ENCODE assay signal across 7 cellular contexts in genomic region chr7:100271716-100272537, GRCh38. TPM values are rescaled to one million over a fixed set of nuclear protein-coding genes. Genes with fewer than 3 reads are reported as not detected.
DNase-seq lines count a peak whose midpoint lies in the region; ATAC-seq and TF ChIP-seq lines count a peak whose summit lies in the region.

No MANE protein-coding gene starts in this region.

- peaks cover 15% of the 10 kb centered on the region for H3K4me1 Mint-ChIP-seq in T-helper 2 cell treated with Interferon-gamma antibody and Interleukin-4, amounts not matched to agents 5 μg/mL and 100 μg/mL, for 36 hours (ENCODE audit: low read depth)

- H3K4me3 Mint-ChIP-seq in T-helper 2 cell treated with Interferon-gamma antibody and Interleukin-4, amounts not matched to agents 5 μg/mL and 100 μg/mL, for 36 hours: peak overlapping the region; percentile 74

- TF ChIP-seq CTCF in astrocyte of the cerebellum (IDR thresholded peaks at IDR 0.05; ENCODE audit: low read depth, low read length, missing control alignments) (peak; percentile 38), hepatocyte (IDR thresholded peaks at IDR 0.05; ENCODE audit: poor library complexity) (peak; percentile 22)

- H3K27me3 Mint-ChIP-seq in T-helper 2 cell treated with Interferon-gamma antibody and Interleukin-4, amounts not matched to agents 5 μg/mL and 100 μg/mL, for 36 hours (ENCODE audit: low read depth): no peaks in the 10 kb centered on the region

- ATAC-seq in GM18499 (IDR thresholded peaks at IDR 0.05; ENCODE audit: insufficient read depth, unreplicated experiment) (peak; percentile 49), HG02885 (IDR thresholded peaks at IDR 0.05; ENCODE audit: poor library complexity, unreplicated experiment) (peak; percentile 86)

- H3K9me2 ChIP-seq in hepatocyte (replicated peaks; ENCODE audit: insufficient read depth): no peaks in the 10 kb centered on the region

- H3K79me2 ChIP-seq in hepatocyte: peaks cover 26% of the 10 kb centered on the region

- peak overlapping the region; percentile 51 for H3K4me3 ChIP-seq in astrocyte of the cerebellum (ENCODE audit: low read depth, low read length)
- H3K4me3 ChIP-seq in hepatocyte: peak overlapping the region; percentile 36

- peaks cover 12% of the 10 kb centered on the region for H3K4me1 ChIP-seq in hepatocyte (ENCODE audit: insufficient read depth)

- no peaks in the 10 kb centered on the region for H3K36me3 ChIP-seq in hepatocyte (replicated peaks; ENCODE audit: insufficient read depth, low read depth)

- H3K36me3 Mint-ChIP-seq in T-helper 2 cell treated with Interferon-gamma antibody and Interleukin-4, amounts not matched to agents 5 μg/mL and 100 μg/mL, for 36 hours (ENCODE audit: low read depth): peaks cover 4% of the 10 kb centered on the region

- H3K4me2 ChIP-seq in hepatocyte: peak overlapping the region; percentile 84

- H2AFZ ChIP-seq in hepatocyte: peak overlapping the region; percentile 79

- H3K27me3 ChIP-seq in hepatocyte: no peaks in the 10 kb centered on the region

- H3K9me3 Mint-ChIP-seq in T-helper 2 cell treated with Interferon-gamma antibody and Interleukin-4, amounts not matched to agents 5 μg/mL and 100 μg/mL, for 36 hours: no peaks in the 10 kb centered on the region

- H3K27ac ChIP-seq in hepatocyte: peak overlapping the region; percentile 65

- WGBS in hepatocyte (ENCODE audit: low lambda C conversion rate, missing lambda C conversion rate): 2% methylated on average over 35 of the region's 101 CpGs

- H3K9me3 ChIP-seq in hepatocyte (ENCODE audit: low read depth): no peaks in the 10 kb centered on the region

- DNase-seq in NCI-H1694 treated with DMSO at 0.1 percent for 48 hours (lab: John Stamatoyannopoulos, UW) (peak; percentile 91), astrocyte of the cerebellum (ENCODE audit: low read depth) (peak; percentile 83), hepatocyte (ENCODE audit: low spot score) (peak; percentile 98), renal cortical epithelial cell (ENCODE audit: low read depth) (peak; percentile 87)
- DNase-seq in T-helper 2 cell treated with Interferon-gamma antibody and Interleukin-4, amounts not matched to agents 5 μg/mL and 100 μg/mL, for 36 hours (ENCODE audit: low spot score): peak; percentile 98

- in situ Hi-C loops in astrocyte of the cerebellum (cut with HindIII; ENCODE audit: low sequenced_read_pairs): no loop called here

- H4K20me1 ChIP-seq in hepatocyte (ENCODE audit: insufficient read depth, poor library complexity, severe bottlenecking): peaks cover 7% of the 10 kb centered on the region

- peak overlapping the region; percentile 52 for H3K27ac Mint-ChIP-seq in T-helper 2 cell treated with Interferon-gamma antibody and Interleukin-4, amounts not matched to agents 5 μg/mL and 100 μg/mL, for 36 hours

RNA-seq across cellular contexts. Expression of gene SPDYE3, which starts 35.6 kb away (rescaled TPM):
- total RNA-seq in hepatocyte (not detected in 2 replicates), renal cortical epithelial cell (0.05 TPM in 1 of 2 replicates, not detected in the other)
- polyA plus RNA-seq in hepatocyte: 3.3 and 3.4 TPM in 2 replicates

RNA-seq across cellular contexts. Expression of gene PVRIG, which starts 52.2 kb away (rescaled TPM):
- total RNA-seq in hepatocyte: not detected in 2 replicates
- 1.4 TPM in 2 replicates for polyA plus RNA-seq in hepatocyte
- total RNA-seq in renal cortical epithelial cell: not detected in 2 replicates

Comparison
In these comparisons a context has a peak if more than half of its experiments do, and no peak if none do; other contexts are left out.
1. Peak in every context shown above with its lines: DNase-seq, ATAC-seq, H3K4me3 ChIP-seq and H3K27ac ChIP-seq.